ENCODE assay signal across 21 cellular contexts in the genomic region with DNA sequence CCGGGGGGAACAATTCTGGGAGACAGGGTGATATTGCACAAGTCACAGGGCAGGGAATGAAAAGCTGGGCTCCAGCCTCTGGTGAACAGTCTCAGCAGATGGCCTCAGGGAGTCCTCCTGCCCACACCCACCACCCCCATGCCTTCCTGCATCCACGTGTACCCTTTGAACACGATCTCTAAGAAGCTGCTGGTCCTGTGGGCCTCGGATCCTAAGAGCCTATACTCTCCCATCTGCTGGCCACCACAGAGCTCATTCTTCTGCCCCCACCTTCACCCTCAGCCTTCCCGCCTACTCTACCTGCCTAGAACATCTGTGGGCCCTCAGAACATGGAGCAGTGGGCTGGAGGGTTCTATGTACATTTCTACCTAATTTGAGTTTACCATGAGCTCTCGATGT.
DNase-seq lines count a peak whose midpoint lies in the region; ATAC-seq and TF ChIP-seq lines count a peak whose summit lies in the region.
"Had no signal": no experiment of that assay in that cellular context is flagged by ENCODE, and none has a peak within 500 bp of the region (broad histone marks: within the 10 kb centered on the region; RNA-seq: fewer than 3 reads in every experiment).

No MANE protein-coding gene starts in this region.

- peaks cover 29% of the 10 kb centered on the region for H4K20me1 ChIP-seq in smooth muscle cell (ENCODE audit: low read depth)

- H3K4me3 ChIP-seq in thymus (ENCODE audit: low read length) = no peak overlapping the region
- no peak overlapping the region for H3K4me3 ChIP-seq in BE2C (ENCODE audit: low read depth, low read length)
- no peak overlapping the region for H3K4me3 ChIP-seq in smooth muscle cell
- H3K4me3 ChIP-seq: neural progenitor cell had no signal

- H3K4me1 Mint-ChIP-seq in activated naive CD4-positive, alpha-beta T cell treated with anti-CD3 and anti-CD28 coated beads, Interleukin-2, amount 50 U/mL, for 24 hours = peaks cover 97% of the 10 kb centered on the region
- H3K4me1 Mint-ChIP-seq in activated T-cell treated with anti-CD3 and anti-CD28 coated beads, Interleukin-2, amount 50 U/mL, for 4 hours (ENCODE audit: low read depth) = peaks cover 95% of the 10 kb centered on the region
- H3K4me1 Mint-ChIP-seq in HFFc6 (ENCODE audit: low read depth) = peaks cover 16% of the 10 kb centered on the region

- H3K4me1 ChIP-seq in thymus (ENCODE audit: control insufficient read depth, insufficient read depth, low read length) = peaks cover 52% of the 10 kb centered on the region
- no peaks in the 10 kb centered on the region for H3K4me1 ChIP-seq in BE2C
- peaks cover 2% of the 10 kb centered on the region for H3K4me1 ChIP-seq in smooth muscle cell (ENCODE audit: low read depth)

- peak overlapping the region; percentile 97 for H3K27ac ChIP-seq in thymus (ENCODE audit: low read depth)
- no peak overlapping the region for H3K27ac ChIP-seq in smooth muscle cell (ENCODE audit: low read depth)
- H3K27ac ChIP-seq: neural progenitor cell had no signal

- H3K27me3 Mint-ChIP-seq in activated naive CD4-positive, alpha-beta T cell treated with anti-CD3 and anti-CD28 coated beads, Interleukin-2, amount 50 U/mL, for 24 hours = no peaks in the 10 kb centered on the region
- no peaks in the 10 kb centered on the region for H3K27me3 Mint-ChIP-seq in activated T-cell treated with anti-CD3 and anti-CD28 coated beads, Interleukin-2, amount 50 U/mL, for 4 hours (ENCODE audit: low read depth)
- peaks cover 2% of the 10 kb centered on the region for H3K27me3 Mint-ChIP-seq in HFFc6 (ENCODE audit: insufficient read depth)

- H3K4me3 Mint-ChIP-seq in activated naive CD4-positive, alpha-beta T cell treated with anti-CD3 and anti-CD28 coated beads, Interleukin-2, amount 50 U/mL, for 24 hours = peak overlapping the region; percentile 84
- H3K4me3 Mint-ChIP-seq in activated T-cell treated with anti-CD3 and anti-CD28 coated beads, Interleukin-2, amount 50 U/mL, for 4 hours = peak overlapping the region; percentile 38
- H3K4me3 Mint-ChIP-seq in HFFc6 = no peak overlapping the region
- H3K4me3 Mint-ChIP-seq: neural progenitor cell had no signal

- H3K27me3 ChIP-seq in thymus (ENCODE audit: control insufficient read depth, insufficient read depth) = no peaks in the 10 kb centered on the region
- no peaks in the 10 kb centered on the region for H3K27me3 ChIP-seq in BE2C
- H3K27me3 ChIP-seq in smooth muscle cell (ENCODE audit: low read depth) = no peaks in the 10 kb centered on the region
- H3K27me3 ChIP-seq: neural progenitor cell had no signal

- H2AFZ ChIP-seq in smooth muscle cell (ENCODE audit: low read depth) = no peak overlapping the region
- H2AFZ ChIP-seq: neural progenitor cell had no signal

- no peaks in the 10 kb centered on the region for H3F3A ChIP-seq in smooth muscle cell (ENCODE audit: low read depth)

- H3K27ac Mint-ChIP-seq in activated naive CD4-positive, alpha-beta T cell treated with anti-CD3 and anti-CD28 coated beads, Interleukin-2, amount 50 U/mL, for 24 hours = peak overlapping the region; percentile 100
- H3K27ac Mint-ChIP-seq in HFFc6 = no peak overlapping the region
- H3K27ac Mint-ChIP-seq: neural progenitor cell had no signal

- peaks cover 2% of the 10 kb centered on the region for H3K36me3 Mint-ChIP-seq in activated naive CD4-positive, alpha-beta T cell treated with anti-CD3 and anti-CD28 coated beads, Interleukin-2, amount 50 U/mL, for 24 hours
- H3K36me3 Mint-ChIP-seq in activated T-cell treated with anti-CD3 and anti-CD28 coated beads, Interleukin-2, amount 50 U/mL, for 4 hours (ENCODE audit: insufficient read depth) = no peaks in the 10 kb centered on the region
- no peaks in the 10 kb centered on the region for H3K36me3 Mint-ChIP-seq in HFFc6 (ENCODE audit: low read depth)
- H3K36me3 Mint-ChIP-seq: neural progenitor cell had no signal

- 95% methylated on average over 6 of the region's 6 CpGs for WGBS in thymus
- 89% methylated on average over 6 of the region's 6 CpGs for WGBS in smooth muscle cell (ENCODE audit: low lambda C conversion rate)

- H3K9me3 ChIP-seq in thymus (ENCODE audit: control insufficient read depth) (no peaks in the 10 kb centered on the region), BE2C (no peaks in the 10 kb centered on the region), smooth muscle cell (replicated peaks; ENCODE audit: low read depth) (no peaks in the 10 kb centered on the region)

- DNase-seq in activated naive CD4-positive, alpha-beta T cell treated with anti-CD3 and anti-CD28 coated beads, Interleukin-2, amount 50 U/mL, for 16 hours = no peak
- DNase-seq in activated T-cell treated with anti-CD3 and anti-CD28 coated beads, Interleukin-2, amount 50 U/mL, for 4 hours = no peak
- DNase-seq in left lobe of liver (ENCODE audit: low spot score) (peak; percentile 24), HFFc6 (no peak), BE2C (no peak), smooth muscle cell (lab: John Stamatoyannopoulos, UW; ENCODE audit: unreplicated experiment) (no peak)
- DNase-seq: amygdala; central memory CD4-positive, alpha-beta T cell; hippocampal formation; KG1; kidney; mesendoderm; NCI-H1092; NCI-H2081 treated with DMSO at 0.1 percent for 48 hours; NCI-H526 treated with DMSO at 0.1 percent for 48 hours; stimulated activated CD4-positive, alpha-beta T cell treated with anti-CD3 and anti-CD28 coated beads, Interleukin-15, amount 100 ng/mL, for 24 hours had no signal

- no peaks in the 10 kb centered on the region for H3K9me3 Mint-ChIP-seq in activated naive CD4-positive, alpha-beta T cell treated with anti-CD3 and anti-CD28 coated beads, Interleukin-2, amount 50 U/mL, for 24 hours
- H3K9me3 Mint-ChIP-seq in activated T-cell treated with anti-CD3 and anti-CD28 coated beads, Interleukin-2, amount 50 U/mL, for 4 hours = no peaks in the 10 kb centered on the region
- no peaks in the 10 kb centered on the region for H3K9me3 Mint-ChIP-seq in HFFc6
- H3K9me3 Mint-ChIP-seq: neural progenitor cell had no signal

- H3K9ac ChIP-seq in smooth muscle cell (ENCODE audit: low read depth) = no peak overlapping the region
- H3K9ac ChIP-seq: neural progenitor cell had no signal

- H3K4me2 ChIP-seq in smooth muscle cell = no peak overlapping the region
- H3K4me2 ChIP-seq: neural progenitor cell had no signal

- no peak for ATAC-seq in activated T-cell treated with anti-CD3 and anti-CD28 coated beads, Interleukin-2, amount 50 U/mL, for 4 hours
- ATAC-seq in left lobe of liver = no peak
- ATAC-seq: HCT116, Panc1 had no signal

- H3K79me2 ChIP-seq in smooth muscle cell (ENCODE audit: low read depth) = peaks cover 7% of the 10 kb centered on the region

- no peak for TF ChIP-seq CTCF in HFFc6 (IDR thresholded peaks at IDR 0.05)
- no peak for TF ChIP-seq CTCF in BE2C (IDR thresholded peaks at IDR 0.05; ENCODE audit: low read depth, low read length)
- TF ChIP-seq CTCF in smooth muscle cell (IDR thresholded peaks at IDR 0.05; ENCODE audit: borderline replicate concordance, insufficient read depth, poor library complexity, severe bottlenecking) = no peak

- H3K36me3 ChIP-seq in thymus (ENCODE audit: control insufficient read depth, insufficient read depth) (no peaks in the 10 kb centered on the region), BE2C (no peaks in the 10 kb centered on the region), smooth muscle cell (ENCODE audit: low read depth) (no peaks in the 10 kb centered on the region)
- H3K36me3 ChIP-seq: neural progenitor cell had no signal
